8 cellular contexts compared by ENCODE assay signal in genomic region chr5:139787568-139788293, GRCh38. TPM values are rescaled to one million over a fixed set of nuclear protein-coding genes. Genes with fewer than 3 reads are reported as not detected.
A peak's percentile ranks its signal among the peaks of the same experiment; 100 is the strongest.
DNase-seq lines count a peak whose midpoint lies in the region; ATAC-seq, FAIRE-seq and TF ChIP-seq lines count a peak whose summit lies in the region.

No MANE protein-coding gene starts in this region.

- DNase-seq in Daoy (ENCODE audit: low read depth) (peak; percentile 86), H4 (ENCODE audit: low spot score) (peak; percentile 53), M059J (ENCODE audit: low read depth) (peak; percentile 68), SKM-1 (lab: John Stamatoyannopoulos, UW; ENCODE audit: unreplicated experiment) (peak; percentile 50), Right ventricle myocardium superior (peak; percentile 93), pancreas (peak; percentile 79 to 98 (median 89)), thyroid gland (peak in 1 of 2 donors; percentile 92)
- peak; percentile 82 for DNase-seq in activated naive CD8-positive, alpha-beta T cell treated with anti-CD3 and anti-CD28 coated beads for 36 hours

- H3K27ac Mint-ChIP-seq in activated naive CD8-positive, alpha-beta T cell treated with anti-CD3 and anti-CD28 coated beads for 36 hours, result no peak overlapping the region

- 0% methylated on average over 52 to 57 of the region's 57 CpGs for WGBS in pancreas, 2 donors
- 0% methylated on average over 4 to 9 of the region's 57 CpGs for WGBS in thyroid gland, 2 donors

- H3K9me3 Mint-ChIP-seq in activated naive CD8-positive, alpha-beta T cell treated with anti-CD3 and anti-CD28 coated beads for 36 hours, result no peaks in the 10 kb centered on the region

- intact Hi-C loops in Right ventricle myocardium superior (cut with DNase I), result loop anchor here (2.0 to 10.0 kb wide), 3 partner anchors 75 to 357 kb away; no protein-coding TSS in a partner anchor
- intact Hi-C loops in pancreas (cut with DNase I), result loop anchor here in 2 of 3 donors (5.0 to 10.0 kb wide), 3 partner anchors 75 to 367 kb away; no protein-coding TSS in a partner anchor
- intact Hi-C loops in thyroid gland (cut with DNase I), result loop anchor here (5.0 kb wide), 3 partner anchors 55 to 180 kb away; no protein-coding TSS in a partner anchor

- peaks cover 24% of the 10 kb centered on the region for H3K27me3 Mint-ChIP-seq in activated naive CD8-positive, alpha-beta T cell treated with anti-CD3 and anti-CD28 coated beads for 36 hours

- H3K27ac ChIP-seq in pancreas (no peak overlapping the region), thyroid gland (peak overlapping the region in 1 of 3 donors; percentile 44)

- no peaks in the 10 kb centered on the region for H3K4me1 Mint-ChIP-seq in activated naive CD8-positive, alpha-beta T cell treated with anti-CD3 and anti-CD28 coated beads for 36 hours

- TF ChIP-seq CTCF in pancreas (IDR thresholded peaks at IDR 0.05) (peak; percentile 89 to 98 (median 97)), thyroid gland (IDR thresholded peaks at IDR 0.05) (peak; percentile 94 to 100 (median 99))

- TF ChIP-seq POLR2A in thyroid gland (IDR thresholded peaks at IDR 0.05), result no peak

- no peaks in the 10 kb centered on the region for H3K4me1 ChIP-seq in pancreas
- H3K4me1 ChIP-seq in thyroid gland, result peaks cover 13 to 15% of the 10 kb centered on the region in 2 donors

- H3K4me3 Mint-ChIP-seq in activated naive CD8-positive, alpha-beta T cell treated with anti-CD3 and anti-CD28 coated beads for 36 hours, result peak overlapping the region; percentile 78

- ATAC-seq in Right ventricle myocardium superior (ENCODE audit: poor library complexity) (peak; percentile 94), pancreas (peak; percentile 91 to 97 (median 94))

- no peaks in the 10 kb centered on the region for H3K36me3 Mint-ChIP-seq in activated naive CD8-positive, alpha-beta T cell treated with anti-CD3 and anti-CD28 coated beads for 36 hours

- H3K4me3 ChIP-seq in pancreas (peak overlapping the region; percentile 26 to 63 (median 40)), thyroid gland (replicated peaks in 1 of 3) (peak overlapping the region in 2 of 3 donors; percentile 30 to 37)

- H3K36me3 ChIP-seq in pancreas (no peaks in the 10 kb centered on the region), thyroid gland (no peaks in the 10 kb centered on the region)

- no peak for FAIRE-seq in pancreas (lab: Jason Lieb, UNC)

- H3K27me3 ChIP-seq in pancreas (no peaks in the 10 kb centered on the region), thyroid gland (no peaks in the 10 kb centered on the region)

- no peaks in the 10 kb centered on the region for H3K9me3 ChIP-seq in pancreas
- no peaks in the 10 kb centered on the region for H3K9me3 ChIP-seq in thyroid gland

RNA-seq across cellular contexts. Expression of gene PSD2, which starts 7.9 kb away (rescaled TPM):
- total RNA-seq in Daoy (2014; rRNA removed; shearing (Covaris generic)), result 0.18 and 0.40 TPM in 2 replicates
- 0.04 TPM in 1 of 2 replicates, not detected in the other for total RNA-seq in H4 (2014; rRNA removed; shearing (Covaris generic))
- 0.15 TPM in 1 of 2 replicates, not detected in the other for total RNA-seq in M059J (2014; rRNA removed; shearing (Covaris generic))
- total RNA-seq in activated naive CD8-positive, alpha-beta T cell treated with anti-CD3 and anti-CD28 coated beads for 36 hours, result not detected
- total RNA-seq in Right ventricle myocardium superior (not detected), pancreas (under 1 TPM; 0.06 to 0.66 (median 0.08) TPM), thyroid gland (under 1 TPM in 3 of 4 donors, not detected in 1; 0.11 to 0.67 (median 0.13) TPM)
- polyA plus RNA-seq in pancreas, result under 1 TPM; 0.45 to 0.49 TPM
